In the genomic region with DNA sequence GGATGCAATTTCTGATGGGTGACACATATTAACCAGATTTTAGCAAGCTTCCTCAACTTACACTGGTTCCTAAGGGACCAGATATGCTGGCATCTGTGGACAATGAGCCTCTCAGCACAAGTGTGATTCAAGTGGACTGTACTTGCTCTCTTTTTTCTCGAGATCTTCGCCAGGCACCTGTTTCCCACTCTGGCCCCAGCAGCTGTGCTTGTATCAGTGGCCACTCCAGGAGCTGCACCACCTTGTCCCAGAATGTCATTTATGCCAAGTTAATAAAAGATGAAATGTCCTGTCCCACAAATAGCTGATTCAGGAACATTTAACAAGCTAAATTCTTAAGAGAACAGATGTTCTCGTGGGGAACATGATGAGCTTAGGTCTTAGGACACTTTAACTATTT, we compare ENCODE assay signal across 22 cellular contexts. TPM values are rescaled to one million over a fixed set of nuclear protein-coding genes. Genes with fewer than 3 reads are reported as not detected.
A peak's percentile ranks its signal among the peaks of the same experiment; 100 is the strongest.
DNase-seq lines count a peak whose midpoint lies in the region; ATAC-seq and TF ChIP-seq lines count a peak whose summit lies in the region.
"Had no signal": no experiment of that assay in that cellular context is flagged by ENCODE, and none has a peak within 500 bp of the region (broad histone marks: within the 10 kb centered on the region; RNA-seq: fewer than 3 reads in every experiment).

No MANE protein-coding gene starts in this region.

- CTCF ChIA-PET in RWPE1 (lab: Yijun Ruan, JAX): no interaction called here

- no peak for TF ChIP-seq POLR2A in tibial nerve (IDR thresholded peaks at IDR 0.05)

- peaks cover 48% of the 10 kb centered on the region for H3K4me1 ChIP-seq in psoas muscle
- peaks cover 3 to 86% (median 55%) of the 10 kb centered on the region in 4 donors for H3K4me1 ChIP-seq in tibial nerve

- no peak for TF ChIP-seq CTCF in coronary artery (IDR thresholded peaks at IDR 0.05)
- no peak for TF ChIP-seq CTCF in psoas muscle (IDR thresholded peaks at IDR 0.05)
- no peak for TF ChIP-seq CTCF in tibial nerve (IDR thresholded peaks at IDR 0.05)
- no peak for TF ChIP-seq CTCF in RWPE1 (conservative IDR thresholded peaks at IDR 0.05; ENCODE audit: low read depth)

- WGBS in psoas muscle, 3 donors: 29 to 52% (median 39%) methylated on average over 3 of the region's 3 CpGs
- 72 to 77% methylated on average over 3 of the region's 3 CpGs for WGBS in tibial nerve, 2 donors

- peaks cover 0 to 28% of the 10 kb centered on the region in 2 donors for H3K36me3 ChIP-seq in psoas muscle (ENCODE audit: insufficient read depth in 1 of 2, low read depth in 1 of 2)
- peaks cover 0 to 40% (median 0%) of the 10 kb centered on the region in 3 donors for H3K36me3 ChIP-seq in tibial nerve

- ATAC-seq in psoas muscle: peak; percentile 39 to 78 (median 60)
- ATAC-seq in activated CD4-positive, CD25-positive, alpha-beta regulatory T cell treated with anti-CD3 and anti-CD28 coated beads, Interleukin-2, amount 50 U/mL, for 24 hours: no peak
- ATAC-seq: Right ventricle myocardium inferior had no signal

- H3K27ac ChIP-seq in coronary artery (peak overlapping the region; percentile 92 to 96), psoas muscle (peak overlapping the region; percentile 40), tibial nerve (peak overlapping the region in 3 of 4 donors; percentile 7 to 88 (median 81)), RWPE1 (no peak overlapping the region)
- H3K27ac ChIP-seq: 22Rv1, Peyer's patch had no signal

- H3K9me3 ChIP-seq in psoas muscle (no peaks in the 10 kb centered on the region), tibial nerve (peaks cover 0 to 9% (median 0%) of the 10 kb centered on the region in 4 donors)
- H3K9me3 ChIP-seq: MG63, Peyer's patch had no signal

- TF ChIP-seq EP300 in tibial nerve (IDR thresholded peaks at IDR 0.05): no peak

- H3K4me3 ChIP-seq in coronary artery (peak overlapping the region; percentile 16), psoas muscle (no peak overlapping the region), tibial nerve (no peak overlapping the region)
- H3K4me3 ChIP-seq: MG63, Peyer's patch had no signal

- H3K27me3 ChIP-seq in psoas muscle (ENCODE audit: insufficient read depth in 3 of 3, low read length in 2 of 3) (no peaks in the 10 kb centered on the region), tibial nerve (no peaks in the 10 kb centered on the region)
- H3K27me3 ChIP-seq: MG63, Peyer's patch had no signal

- DNase-seq in DMS79 (lab: John Stamatoyannopoulos, UW) (peak; percentile 4), DMS79 treated with DMSO at 0.1 percent for 48 hours (lab: John Stamatoyannopoulos, UW) (no peak), coronary artery (ENCODE audit: low spot score) (no peak), psoas muscle (no peak), tibial nerve (ENCODE audit: low spot score in 2 of 2) (no peak), RWPE1 (ENCODE audit: low spot score) (no peak), NOMO-1 treated with dmso at 0.1 percent for 144 hours (lab: John Stamatoyannopoulos, UW; ENCODE audit: unreplicated experiment) (no peak)
- DNase-seq: COR-L47, DMS 273 treated with DMSO at 0.1 percent for 48 hours, GDM1, H9, IMR-90, Karpas-422, MG63, NCI-H1092, NCI-H2081, NCI-H510A, NCI-H82, Peyer's patch had no signal

- intact Hi-C loops in psoas muscle (cut with DNase I): no loop called here

- POLR2A ChIA-PET in RWPE1 (lab: Yijun Ruan, JAX; ENCODE audit: low non-redundant PET): no interaction called here

RNA-seq across cellular contexts. Expression of a gene that starts 14.6 kb away (rescaled TPM):
- total RNA-seq in psoas muscle: 100 to 1,000 TPM in 2 of 4 donors, 10 to 100 TPM in 2; 32.0 to 122 (median 86.7) TPM
- 10 to 100 TPM; 44.6 to 99.6 (median 81.8) TPM for polyA plus RNA-seq in psoas muscle
- 100 to 1,000 TPM in 3 of 4 donors, 10 to 100 TPM in 1; 91.9 to 162 (median 113) TPM for total RNA-seq in tibial nerve

Comparison
In these comparisons a context has a peak if more than half of its experiments do, and no peak if none do; other contexts are left out.
1. ATAC-seq: peak in psoas muscle (4 of 4); none in activated CD4-positive, CD25-positive, alpha-beta regulatory T cell treated with anti-CD3 and anti-CD28 coated beads, Interleukin-2, amount 50 U/mL, for 24 hours (0 of 2).